ENCODE assay signal across 1 cellular context in the genomic region with DNA sequence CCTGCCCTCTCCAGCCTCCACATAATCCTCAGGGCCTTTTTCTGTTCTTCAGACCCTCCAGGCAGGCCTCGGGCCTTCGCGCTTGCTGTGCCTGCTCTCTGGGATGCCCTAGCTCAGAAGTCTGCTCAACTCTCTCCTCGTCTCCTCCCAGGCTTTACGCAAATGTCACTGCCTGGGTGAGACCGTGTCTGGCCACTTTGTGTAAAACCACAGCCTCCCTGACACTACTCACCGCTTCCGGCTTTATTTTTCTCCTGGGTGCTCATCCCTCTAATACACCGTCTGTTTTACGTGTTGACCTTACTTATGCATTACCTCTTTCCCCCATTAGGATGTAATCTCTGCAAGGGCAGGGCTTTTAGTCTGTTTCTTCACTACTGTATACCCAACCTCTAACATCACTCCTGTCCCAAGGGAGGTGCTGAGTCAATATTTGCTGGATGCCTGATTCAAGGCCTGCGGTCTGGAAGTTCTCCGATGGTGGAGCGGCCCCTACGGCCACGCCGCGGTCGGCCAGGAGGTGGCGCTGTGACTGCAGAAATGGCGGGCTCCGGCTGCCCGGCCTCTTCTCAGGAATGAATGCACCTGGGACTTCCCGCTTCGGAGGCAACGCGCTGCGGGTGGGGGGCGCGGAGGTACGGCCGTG.
TF ChIP-seq lines count a peak whose summit lies in the region.

No MANE protein-coding gene starts in this region.

TF ChIP-seq in Ishikawa, 13 proteins besides CTCF, POLR2A, EP300 and RAD21 (continued from another document):
- TF ChIP-seq, protein P1, sequence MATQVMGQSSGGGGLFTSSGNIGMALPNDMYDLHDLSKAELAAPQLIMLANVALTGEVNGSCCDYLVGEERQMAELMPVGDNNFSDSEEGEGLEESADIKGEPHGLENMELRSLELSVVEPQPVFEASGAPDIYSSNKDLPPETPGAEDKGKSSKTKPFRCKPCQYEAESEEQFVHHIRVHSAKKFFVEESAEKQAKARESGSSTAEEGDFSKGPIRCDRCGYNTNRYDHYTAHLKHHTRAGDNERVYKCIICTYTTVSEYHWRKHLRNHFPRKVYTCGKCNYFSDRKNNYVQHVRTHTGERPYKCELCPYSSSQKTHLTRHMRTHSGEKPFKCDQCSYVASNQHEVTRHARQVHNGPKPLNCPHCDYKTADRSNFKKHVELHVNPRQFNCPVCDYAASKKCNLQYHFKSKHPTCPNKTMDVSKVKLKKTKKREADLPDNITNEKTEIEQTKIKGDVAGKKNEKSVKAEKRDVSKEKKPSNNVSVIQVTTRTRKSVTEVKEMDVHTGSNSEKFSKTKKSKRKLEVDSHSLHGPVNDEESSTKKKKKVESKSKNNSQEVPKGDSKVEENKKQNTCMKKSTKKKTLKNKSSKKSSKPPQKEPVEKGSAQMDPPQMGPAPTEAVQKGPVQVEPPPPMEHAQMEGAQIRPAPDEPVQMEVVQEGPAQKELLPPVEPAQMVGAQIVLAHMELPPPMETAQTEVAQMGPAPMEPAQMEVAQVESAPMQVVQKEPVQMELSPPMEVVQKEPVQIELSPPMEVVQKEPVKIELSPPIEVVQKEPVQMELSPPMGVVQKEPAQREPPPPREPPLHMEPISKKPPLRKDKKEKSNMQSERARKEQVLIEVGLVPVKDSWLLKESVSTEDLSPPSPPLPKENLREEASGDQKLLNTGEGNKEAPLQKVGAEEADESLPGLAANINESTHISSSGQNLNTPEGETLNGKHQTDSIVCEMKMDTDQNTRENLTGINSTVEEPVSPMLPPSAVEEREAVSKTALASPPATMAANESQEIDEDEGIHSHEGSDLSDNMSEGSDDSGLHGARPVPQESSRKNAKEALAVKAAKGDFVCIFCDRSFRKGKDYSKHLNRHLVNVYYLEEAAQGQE (IDR thresholded peaks at IDR 0.05; ENCODE audit: low read depth) = no peak
- TF ChIP-seq EGR1 (IDR thresholded peaks at IDR 0.05) = no peak
- TF ChIP-seq FOXM1 (IDR thresholded peaks at IDR 0.05; ENCODE audit: borderline replicate concordance, low read depth) = no peak; the same call in 1 of the 2 replicates
- peak; percentile 71 for TF ChIP-seq YY1 (IDR thresholded peaks at IDR 0.05; ENCODE audit: low read depth)
- no peak for TF ChIP-seq TAF1 (IDR thresholded peaks at IDR 0.05; ENCODE audit: low read depth)
- TF ChIP-seq ZBTB7A (IDR thresholded peaks at IDR 0.05; ENCODE audit: low read depth) = no peak
- TF ChIP-seq, protein P2, sequence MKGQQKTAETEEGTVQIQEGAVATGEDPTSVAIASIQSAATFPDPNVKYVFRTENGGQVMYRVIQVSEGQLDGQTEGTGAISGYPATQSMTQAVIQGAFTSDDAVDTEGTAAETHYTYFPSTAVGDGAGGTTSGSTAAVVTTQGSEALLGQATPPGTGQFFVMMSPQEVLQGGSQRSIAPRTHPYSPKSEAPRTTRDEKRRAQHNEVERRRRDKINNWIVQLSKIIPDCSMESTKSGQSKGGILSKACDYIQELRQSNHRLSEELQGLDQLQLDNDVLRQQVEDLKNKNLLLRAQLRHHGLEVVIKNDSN (IDR thresholded peaks at IDR 0.05) = no peak
- no peak for TF ChIP-seq TCF12 (IDR thresholded peaks at IDR 0.05; ENCODE audit: low read depth)
- TF ChIP-seq, protein P3, sequence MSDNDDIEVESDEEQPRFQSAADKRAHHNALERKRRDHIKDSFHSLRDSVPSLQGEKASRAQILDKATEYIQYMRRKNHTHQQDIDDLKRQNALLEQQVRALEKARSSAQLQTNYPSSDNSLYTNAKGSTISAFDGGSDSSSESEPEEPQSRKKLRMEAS (IDR thresholded peaks at IDR 0.05) = 0 out of 2 replicates have a peak, but pooled peaks have one; percentile 27
- TF ChIP-seq CEBPB (IDR thresholded peaks at IDR 0.05) = no peak
- TF ChIP-seq CREB1 (IDR thresholded peaks at IDR 0.05; ENCODE audit: low read depth) = no peak
